Comparison of ENCODE assay signal across 19 cellular contexts in the genomic region with DNA sequence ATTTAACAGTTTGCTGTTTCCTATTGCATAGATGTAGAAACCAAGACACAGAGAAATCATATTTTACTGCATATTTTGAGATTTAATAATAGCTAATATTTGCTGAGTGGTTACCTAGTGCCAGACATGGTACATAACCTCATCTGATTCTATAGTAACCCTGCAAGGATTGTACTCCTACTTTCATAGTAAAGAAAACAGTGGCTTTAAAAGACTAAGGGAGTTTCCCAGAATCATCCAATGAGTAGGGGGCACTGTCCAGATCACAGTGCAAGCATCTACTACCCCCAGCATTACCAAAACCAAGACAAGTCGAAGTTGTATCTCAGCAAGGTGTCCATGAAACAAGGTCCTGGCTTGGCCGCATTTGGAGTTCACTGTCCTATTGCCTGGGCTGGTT.
DNase-seq lines count a peak whose midpoint lies in the region; ATAC-seq and TF ChIP-seq lines count a peak whose summit lies in the region.
"Had no signal": no experiment of that assay in that cellular context is flagged by ENCODE, and none has a peak within 500 bp of the region (broad histone marks: within the 10 kb centered on the region; RNA-seq: fewer than 3 reads in every experiment).

No MANE protein-coding gene starts in this region.

- H3F3A ChIP-seq in PC-9 (ENCODE audit: insufficient read depth, low read depth) = no peaks in the 10 kb centered on the region

- no peak for ATAC-seq in natural killer cell treated with Interleukin-12 subunit alpha and Interleukin-12 subunit beta and Interleukin-15 and Interleukin-18, amount 100 ng/mL, for 72 hours
- ATAC-seq in natural killer cell = no peak
- ATAC-seq in HG02623 (IDR thresholded peaks at IDR 0.05; ENCODE audit: unreplicated experiment) = peak; percentile 36
- peak; percentile 57 for ATAC-seq in HG03196 (IDR thresholded peaks at IDR 0.05; ENCODE audit: unreplicated experiment)
- ATAC-seq: psoas muscle, SK-N-SH treated with all-trans-retinoic acid at 6 μM for 48 hours had no signal

- intact Hi-C loops in natural killer cell (cut with micrococcal nuclease) (no loop called here), thyroid gland (cut with DNase I) (no loop called here), PC-9 (cut with micrococcal nuclease; ENCODE audit: unreplicated experiment) (no loop called here)

- no peaks in the 10 kb centered on the region for H3K79me2 ChIP-seq in PC-9 (ENCODE audit: low read depth)

- peak overlapping the region; percentile 50 for H3K4me3 Mint-ChIP-seq in natural killer cell treated with Interleukin-12 subunit alpha and Interleukin-12 subunit beta and Interleukin-15 and Interleukin-18, amount 100 ng/mL, for 72 hours
- no peak overlapping the region for H3K4me3 Mint-ChIP-seq in natural killer cell
- H3K4me3 Mint-ChIP-seq: activated B cell treated with CpG ODN at 0.5 μM for 24 hours; activated T-cell treated with anti-CD3 and anti-CD28 coated beads, Interleukin-2, amount 50 U/mL, for 24 hours; dendritic cell treated with granulocyte-macrophage colony-stimulating factor and Interleukin-4, amounts not matched to agents 40 ng/mL and 50 ng/mL, for 4 days had no signal

- H3K9me3 ChIP-seq in thyroid gland = no peaks in the 10 kb centered on the region
- no peaks in the 10 kb centered on the region for H3K9me3 ChIP-seq in Peyer's patch
- H3K9me3 ChIP-seq in PC-9 (ENCODE audit: insufficient read depth, low read depth) = no peaks in the 10 kb centered on the region
- H3K9me3 ChIP-seq: psoas muscle had no signal

- H3K4me1 Mint-ChIP-seq in natural killer cell treated with Interleukin-12 subunit alpha and Interleukin-12 subunit beta and Interleukin-15 and Interleukin-18, amount 100 ng/mL, for 72 hours (ENCODE audit: low read depth in 2 of 2) = peaks cover 0 to 15% of the 10 kb centered on the region in 2 donors
- no peaks in the 10 kb centered on the region for H3K4me1 Mint-ChIP-seq in natural killer cell
- H3K4me1 Mint-ChIP-seq: activated B cell treated with CpG ODN at 0.5 μM for 24 hours had no signal

- H3K36me3 ChIP-seq in thyroid gland (no peaks in the 10 kb centered on the region), Peyer's patch (no peaks in the 10 kb centered on the region), PC-9 (ENCODE audit: low read depth) (no peaks in the 10 kb centered on the region)

- peaks cover 9% of the 10 kb centered on the region for H3K9me3 Mint-ChIP-seq in natural killer cell treated with Interleukin-12 subunit alpha and Interleukin-12 subunit beta and Interleukin-15 and Interleukin-18, amount 100 ng/mL, for 72 hours
- H3K9me3 Mint-ChIP-seq in natural killer cell = peaks cover 3 to 10% of the 10 kb centered on the region in 2 donors
- H3K9me3 Mint-ChIP-seq: activated T-cell treated with anti-CD3 and anti-CD28 coated beads, Interleukin-2, amount 50 U/mL, for 24 hours had no signal

- H3K27ac ChIP-seq in thyroid gland (no peak overlapping the region), Peyer's patch (no peak overlapping the region), PC-9 (no peak overlapping the region)
- H3K27ac ChIP-seq: 22Rv1, psoas muscle had no signal

- BruUV-seq in PC-9 (replicated peaks; lab: Mats Ljungman, UMichigan) = no TSS peak

- H3K27me3 ChIP-seq in thyroid gland = no peaks in the 10 kb centered on the region
- no peaks in the 10 kb centered on the region for H3K27me3 ChIP-seq in Peyer's patch
- H3K27me3 ChIP-seq in PC-9 (ENCODE audit: insufficient read depth, low read depth) = no peaks in the 10 kb centered on the region

- in situ Hi-C loops in GM13976 (cut with MboI; ENCODE audit: low sequenced_read_pairs, unreplicated experiment) = no loop called here

- no peak overlapping the region for H2AFZ ChIP-seq in PC-9

- DNase-seq in natural killer cell treated with Interleukin-12 subunit alpha and Interleukin-12 subunit beta and Interleukin-15 and Interleukin-18, amount 100 ng/mL, for 72 hours (ENCODE audit: low spot score) = no peak
- DNase-seq in natural killer cell (no peak), thyroid gland (no peak), Peyer's patch (no peak), GM13976 (ENCODE audit: low spot score) (no peak), PC-9 (no peak)
- DNase-seq: activated B cell treated with CpG ODN at 0.5 μM for 24 hours; activated T-cell treated with anti-CD3 and anti-CD28 coated beads, Interleukin-2, amount 50 U/mL, for 24 hours; amniotic stem cell; COR-L47; KG1; NCI-H2081 treated with DMSO at 0.1 percent for 48 hours; psoas muscle; stimulated activated CD4-positive, alpha-beta T cell treated with anti-CD3 and anti-CD28 coated beads, Interleukin-4, amount 100 ng/mL, for 4 hours had no signal

- POLR2A ChIA-PET in PC-9 (lab: Charles Lee; ENCODE audit: unreplicated experiment) = no interaction called here

- TF ChIP-seq CTCF in natural killer cell (IDR thresholded peaks at IDR 0.05) (no peak), thyroid gland (IDR thresholded peaks at IDR 0.05) (no peak), Peyer's patch (IDR thresholded peaks at IDR 0.05) (no peak), GM13976 (IDR thresholded peaks at IDR 0.05; ENCODE audit: borderline replicate concordance, control extremely low read depth, extremely low read depth, insufficient read depth, missing control alignments) (no peak), PC-9 (conservative IDR thresholded peaks at IDR 0.05) (no peak)

- H3K27me3 Mint-ChIP-seq in natural killer cell treated with Interleukin-12 subunit alpha and Interleukin-12 subunit beta and Interleukin-15 and Interleukin-18, amount 100 ng/mL, for 72 hours = no peaks in the 10 kb centered on the region
- H3K27me3 Mint-ChIP-seq in natural killer cell (ENCODE audit: low read depth in 2 of 2) = no peaks in the 10 kb centered on the region
- H3K27me3 Mint-ChIP-seq: activated B cell treated with CpG ODN at 0.5 μM for 24 hours; activated T-cell treated with anti-CD3 and anti-CD28 coated beads, Interleukin-2, amount 50 U/mL, for 24 hours; dendritic cell treated with granulocyte-macrophage colony-stimulating factor and Interleukin-4, amounts not matched to agents 40 ng/mL and 50 ng/mL, for 4 days had no signal

- H3K4me1 ChIP-seq in thyroid gland = no peaks in the 10 kb centered on the region
- H3K4me1 ChIP-seq in Peyer's patch = no peaks in the 10 kb centered on the region
- no peaks in the 10 kb centered on the region for H3K4me1 ChIP-seq in PC-9 (replicated peaks; ENCODE audit: insufficient read depth)
- H3K4me1 ChIP-seq: psoas muscle had no signal

- H3K4me3 ChIP-seq in thyroid gland (replicated peaks in 1 of 3) = no peak overlapping the region
- H3K4me3 ChIP-seq in Peyer's patch = no peak overlapping the region
- H3K4me3 ChIP-seq in PC-9 = no peak overlapping the region
- H3K4me3 ChIP-seq: psoas muscle had no signal

- TF ChIP-seq POLR2A in thyroid gland (IDR thresholded peaks at IDR 0.05) (no peak), Peyer's patch (IDR thresholded peaks at IDR 0.05) (no peak)

- CTCF ChIA-PET in PC-9 (lab: Charles Lee) = no interaction called here

- no peak overlapping the region for H3K4me2 ChIP-seq in PC-9

- WGBS in thyroid gland, 2 donors = 92 to 100% methylated on average over 2 of the region's 2 CpGs

- H3K27ac Mint-ChIP-seq in natural killer cell treated with Interleukin-12 subunit alpha and Interleukin-12 subunit beta and Interleukin-15 and Interleukin-18, amount 100 ng/mL, for 72 hours = peak overlapping the region in 1 of 2 donors; percentile 74
- peak overlapping the region in 1 of 2 donors; percentile 50 for H3K27ac Mint-ChIP-seq in natural killer cell
- H3K27ac Mint-ChIP-seq: activated B cell treated with CpG ODN at 0.5 μM for 24 hours; activated T-cell treated with anti-CD3 and anti-CD28 coated beads, Interleukin-2, amount 50 U/mL, for 24 hours; dendritic cell treated with granulocyte-macrophage colony-stimulating factor and Interleukin-4, amounts not matched to agents 40 ng/mL and 50 ng/mL, for 4 days had no signal

- H4K20me1 ChIP-seq in PC-9 (ENCODE audit: insufficient read depth) = no peaks in the 10 kb centered on the region

- H3K36me3 Mint-ChIP-seq in natural killer cell treated with Interleukin-12 subunit alpha and Interleukin-12 subunit beta and Interleukin-15 and Interleukin-18, amount 100 ng/mL, for 72 hours = no peaks in the 10 kb centered on the region
- no peaks in the 10 kb centered on the region for H3K36me3 Mint-ChIP-seq in natural killer cell

- no peaks in the 10 kb centered on the region for H3K9me2 ChIP-seq in PC-9 (ENCODE audit: insufficient read depth)

Comparison
In these comparisons a context has a peak if more than half of its experiments do, and no peak if none do; other contexts are left out.
1. ATAC-seq: peak in HG02623 (single experiment) and HG03196 (single experiment); none in natural killer cell treated with Interleukin-12 subunit alpha and Interleukin-12 subunit beta and Interleukin-15 and Interleukin-18, amount 100 ng/mL, for 72 hours (0 of 2) and natural killer cell (0 of 3).